28 cellular contexts compared by ENCODE assay signal in genomic region chr4:5203309-5203708, GRCh38.
"Had no signal": no experiment of that assay in that cellular context is flagged by ENCODE, and none has a peak within 500 bp of the region (broad histone marks: within the 10 kb centered on the region; RNA-seq: fewer than 3 reads in every experiment).

No MANE protein-coding gene starts in this region.

- H3K9me3 ChIP-seq: adrenal gland, ascending aorta, neutrophil, ovary, thyroid gland had no signal

- ATAC-seq: effector memory CD8-positive, alpha-beta T cell; foreskin keratinocyte; heart right ventricle; stimulated activated memory B cell treated with anti-CD40 and anti-IgM and Interleukin-4, amounts not matched to agents 10 μg/mL and 1 μg/mL and 100 μg/mL, for 72 hours; stimulated activated naive CD8-positive, alpha-beta T cell treated with anti-CD3 and anti-CD28 coated beads, Interleukin-15, amount 100 ng/mL, for 72 hours had no signal

- H3K9me3 Mint-ChIP-seq: mesothelial cell of epicardium had no signal

- H3K36me3 Mint-ChIP-seq: brain; mesothelial cell of epicardium; stimulated activated memory B cell treated with anti-CD40 and anti-IgM and Interleukin-4, amounts not matched to agents 10 μg/mL and 1 μg/mL and 100 μg/mL, for 72 hours had no signal

- H3K27ac Mint-ChIP-seq: activated naive CD8-positive, alpha-beta T cell; effector memory CD8-positive, alpha-beta T cell; mesothelial cell of epicardium; nephron progenitor cell; progenitor cell of endocrine pancreas; stimulated activated memory B cell treated with anti-CD40 and anti-IgM and Interleukin-4, amounts not matched to agents 10 μg/mL and 1 μg/mL and 100 μg/mL, for 72 hours; stimulated activated naive CD8-positive, alpha-beta T cell treated with anti-CD3 and anti-CD28 coated beads, Interleukin-15, amount 100 ng/mL, for 72 hours; T-helper 2 cell treated with Interferon-gamma antibody and Interleukin-4, amounts not matched to agents 5 μg/mL and 100 μg/mL, for 36 hours had no signal

- H3K4me1 ChIP-seq: adrenal gland, ascending aorta, foreskin keratinocyte, heart right ventricle had no signal

- H3K4me3 Mint-ChIP-seq: activated naive CD8-positive, alpha-beta T cell; brain; effector memory CD8-positive, alpha-beta T cell; mesothelial cell of epicardium; nephron progenitor cell; stimulated activated memory B cell treated with anti-CD40 and anti-IgM and Interleukin-4, amounts not matched to agents 10 μg/mL and 1 μg/mL and 100 μg/mL, for 72 hours; stimulated activated naive CD8-positive, alpha-beta T cell treated with anti-CD3 and anti-CD28 coated beads, Interleukin-15, amount 100 ng/mL, for 72 hours; T-helper 2 cell treated with Interferon-gamma antibody and Interleukin-4, amounts not matched to agents 5 μg/mL and 100 μg/mL, for 36 hours had no signal

- H3K4me3 ChIP-seq: adrenal gland, ascending aorta, cardiac muscle cell, heart right ventricle, ovary, thyroid gland had no signal

- DNase-seq: activated CD4-positive, alpha-beta T cell treated with anti-CD3 and anti-CD28 coated beads for 4 hours; activated CD4-positive, alpha-beta T cell treated with anti-CD3 and anti-CD28 coated beads, Interleukin-2, amount 50 U/mL, for 4 hours; activated effector memory CD4-positive, alpha-beta T cell treated with Interleukin-2 at 50 U/mL for 16 hours; activated naive CD4-positive, alpha-beta T cell treated with Interleukin-2 at 50 U/mL for 16 hours; activated T-cell treated with anti-CD3 and anti-CD28 coated beads for 4 hours; adrenal gland; cortex of kidney; effector memory CD8-positive, alpha-beta T cell; foreskin keratinocyte; heart right ventricle; naive B cell; nephron progenitor cell; ovary; small intestine; stimulated activated CD4-positive, alpha-beta T cell treated with anti-CD3 and anti-CD28 coated beads, Interleukin-4, amount 100 ng/mL, for 4 hours; stimulated activated CD8-positive, alpha-beta memory T cell treated with anti-CD3 and anti-CD28 coated beads, Interleukin-4, amount 100 ng/mL, for 48 hours; stimulated activated naive CD8-positive, alpha-beta T cell treated with anti-CD3 and anti-CD28 coated beads, Interleukin-15, amount 100 ng/mL, for 72 hours; substantia nigra; thyroid gland had no signal

- H3K4me1 Mint-ChIP-seq: naive B cell; nephron progenitor cell; stimulated activated memory B cell treated with anti-CD40 and anti-IgM and Interleukin-4, amounts not matched to agents 10 μg/mL and 1 μg/mL and 100 μg/mL, for 72 hours; stimulated activated naive CD8-positive, alpha-beta T cell treated with anti-CD3 and anti-CD28 coated beads, Interleukin-15, amount 100 ng/mL, for 72 hours had no signal

- H3K36me3 ChIP-seq: adrenal gland, ascending aorta, cardiac muscle cell, heart right ventricle, neutrophil, ovary, thyroid gland had no signal

- H3K27me3 Mint-ChIP-seq: activated naive CD8-positive, alpha-beta T cell; naive B cell; stimulated activated naive CD8-positive, alpha-beta T cell treated with anti-CD3 and anti-CD28 coated beads, Interleukin-15, amount 100 ng/mL, for 72 hours had no signal

- H3K27me3 ChIP-seq: adrenal gland, ascending aorta, cardiac muscle cell, foreskin keratinocyte, neutrophil, ovary, thyroid gland had no signal

- H3K27ac ChIP-seq: adrenal gland, ascending aorta, cardiac muscle cell, foreskin keratinocyte, heart right ventricle, neutrophil, ovary, thyroid gland had no signal
